ENCODE assay signal across 27 cellular contexts in genomic region chr3:125033616-125034015, GRCh38.
"Had no signal": no experiment of that assay in that cellular context is flagged by ENCODE, and none has a peak within 500 bp of the region (broad histone marks: within the 10 kb centered on the region; RNA-seq: fewer than 3 reads in every experiment).

No MANE protein-coding gene starts in this region.

- H3K4me1 ChIP-seq: adrenal gland, colonic mucosa had no signal

- H3K27me3 ChIP-seq: adrenal gland, body of pancreas, colonic mucosa, hepatocyte, neutrophil, stomach, tibial nerve had no signal

- ATAC-seq: lower lobe of right lung; mucosa of descending colon; sciatic nerve; stimulated activated naive B cell treated with anti-CD40 and anti-IgM and Interleukin-4, amounts not matched to agents 10 μg/mL and 1 μg/mL and 100 μg/mL, for 72 hours had no signal

- H3K27ac ChIP-seq: adrenal gland, colonic mucosa, hepatocyte, neutrophil, tibial nerve had no signal

- H3K4me3 ChIP-seq: adrenal gland, body of pancreas, colonic mucosa, hepatocyte, lower lobe of right lung, mucosa of descending colon, stomach, tibial nerve had no signal

- H3K4me2 ChIP-seq: hepatocyte had no signal

- H2AFZ ChIP-seq: hepatocyte had no signal

- H3K27ac Mint-ChIP-seq: activated naive CD4-positive, alpha-beta T cell treated with anti-CD3 and anti-CD28 coated beads for 36 hours; activated naive CD8-positive, alpha-beta T cell treated with anti-CD3 and anti-CD28 coated beads for 36 hours; stimulated activated naive B cell treated with anti-CD40 and anti-IgM and Interleukin-4, amounts not matched to agents 10 μg/mL and 1 μg/mL and 100 μg/mL, for 72 hours; T-helper 1 cell treated with Interleukin-12 subunit alpha and Interleukin-12 subunit beta and Interleukin-4 antibody, amounts not matched to agents 30 μg/mL and 1 μg/mL, for 36 hours had no signal

- DNase-seq: activated CD4-positive, alpha-beta T cell treated with anti-CD3 and anti-CD28 coated beads for 4 hours; activated CD4-positive, alpha-beta T cell treated with anti-CD3 and anti-CD28 coated beads, Interleukin-2, amount 50 U/mL, for 48 hours; activated CD8-positive, alpha-beta memory T cell treated with anti-CD3 and anti-CD28 coated beads for 24 hours; activated effector memory CD4-positive, alpha-beta T cell treated with anti-CD3 and anti-CD28 coated beads, Interleukin-2, amount 50 U/mL, for 16 hours; activated naive CD4-positive, alpha-beta T cell treated with anti-CD3 and anti-CD28 coated beads for 36 hours; activated naive CD8-positive, alpha-beta T cell treated with anti-CD3 and anti-CD28 coated beads for 36 hours; adrenal gland; aorta; cerebellar nuclear complex; colonic mucosa; effector memory CD4-positive, alpha-beta T cell; lower lobe of right lung; mesendoderm; mucosa of descending colon; nephron progenitor cell; stimulated activated CD4-positive, alpha-beta T cell treated with anti-CD3 and anti-CD28 coated beads, Interleukin-15, amount 100 ng/mL, for 24 hours; stimulated activated CD4-positive, alpha-beta T cell treated with anti-CD3 and anti-CD28 coated beads, Interleukin-2, amount 100 ng/mL, for 24 hours; stimulated activated naive B cell treated with anti-CD40 and anti-IgM and Interleukin-4, amounts not matched to agents 10 μg/mL and 1 μg/mL and 100 μg/mL, for 72 hours; stomach; SW 1271; T-helper 9 cell had no signal

- H3K4me3 Mint-ChIP-seq: activated naive CD4-positive, alpha-beta T cell treated with anti-CD3 and anti-CD28 coated beads for 36 hours; activated naive CD8-positive, alpha-beta T cell treated with anti-CD3 and anti-CD28 coated beads for 36 hours; nephron progenitor cell; stimulated activated naive B cell treated with anti-CD40 and anti-IgM and Interleukin-4, amounts not matched to agents 10 μg/mL and 1 μg/mL and 100 μg/mL, for 72 hours; T-helper 1 cell treated with Interleukin-12 subunit alpha and Interleukin-12 subunit beta and Interleukin-4 antibody, amounts not matched to agents 30 μg/mL and 1 μg/mL, for 36 hours had no signal

- H3K27me3 Mint-ChIP-seq: activated naive CD8-positive, alpha-beta T cell treated with anti-CD3 and anti-CD28 coated beads for 36 hours; stimulated activated naive B cell treated with anti-CD40 and anti-IgM and Interleukin-4, amounts not matched to agents 10 μg/mL and 1 μg/mL and 100 μg/mL, for 72 hours had no signal

- H3K9me3 ChIP-seq: adrenal gland, body of pancreas, colonic mucosa, lower lobe of right lung, mucosa of descending colon, neutrophil had no signal

- H3K36me3 ChIP-seq: colonic mucosa, neutrophil had no signal
